In genomic region chr7:133789951-133790350, GRCh38 we compare ENCODE assay signal across 18 cellular contexts.
A peak's percentile ranks its signal among the peaks of the same experiment; 100 is the strongest.
DNase-seq lines count a peak whose midpoint lies in the region; TF ChIP-seq lines count a peak whose summit lies in the region.
"Had no signal": no experiment of that assay in that cellular context is flagged by ENCODE, and none has a peak within 500 bp of the region (broad histone marks: within the 10 kb centered on the region; RNA-seq: fewer than 3 reads in every experiment).

No MANE protein-coding gene starts in this region.

- no peaks in the 10 kb centered on the region for H3K79me2 ChIP-seq in mesendoderm (ENCODE audit: control insufficient read depth, insufficient read depth, low read length)

- H3K9ac ChIP-seq in endocrine pancreas (ENCODE audit: control insufficient read depth, insufficient read depth, low read length), result no peak overlapping the region
- H3K9ac ChIP-seq in mesendoderm (ENCODE audit: low read length), result no peak overlapping the region

- H3K36me3 ChIP-seq in endocrine pancreas (ENCODE audit: control insufficient read depth, insufficient read depth, low read length) (no peaks in the 10 kb centered on the region), mesendoderm (ENCODE audit: control insufficient read depth, insufficient read depth, low read length) (no peaks in the 10 kb centered on the region)
- H3K36me3 ChIP-seq: SJCRH30 had no signal

- no peak overlapping the region for H2BK15ac ChIP-seq in mesendoderm (replicated peaks; ENCODE audit: low read depth)

- H2BK120ac ChIP-seq in mesendoderm (ENCODE audit: low read depth, low read length), result no peak overlapping the region

- H3K18ac ChIP-seq in mesendoderm (ENCODE audit: low read length), result no peak overlapping the region

- DNase-seq in ELR (ENCODE audit: low read depth) (peak; percentile 53), NCI-H2171 (lab: John Stamatoyannopoulos, UW) (peak; percentile 23), mesendoderm (peak; percentile 23), RWPE1 (ENCODE audit: low spot score) (no peak), activated T-cell treated with anti-CD3 and anti-CD28 coated beads for 4 hours (no peak), osteocyte (ENCODE audit: extremely low spot score, unreplicated experiment) (no peak)
- DNase-seq: activated CD8-positive, alpha-beta memory T cell treated with anti-CD3 and anti-CD28 coated beads, Interleukin-2, amount 10 ng/mL, durations not matched to agents 7 days and 5 days; activated naive CD8-positive, alpha-beta T cell treated with anti-CD3 and anti-CD28 coated beads, Interleukin-2, amount 50 U/mL, for 24 hours; GDM1; heart right ventricle; islet precursor cell; NCI-H1436; psoas muscle; SJCRH30; stimulated activated CD4-positive, alpha-beta T cell treated with anti-CD3 and anti-CD28 coated beads, Interleukin-12 subunit alpha, Interleukin-12 subunit beta, amount 100 ng/mL, for 4 hours; testis had no signal

- H3K27ac ChIP-seq in mesendoderm (ENCODE audit: low read depth, low read length), result no peak overlapping the region
- H3K27ac ChIP-seq in RWPE1, result no peak overlapping the region
- H3K27ac ChIP-seq: C4-2B, heart right ventricle, psoas muscle, SJCRH30, testis had no signal

- no peak overlapping the region for H3K4ac ChIP-seq in mesendoderm (ENCODE audit: low read depth, low read length)

- no peak overlapping the region for H3K4me2 ChIP-seq in mesendoderm (ENCODE audit: low read length)

- no peaks in the 10 kb centered on the region for H3K27me3 ChIP-seq in endocrine pancreas (ENCODE audit: control insufficient read depth, insufficient read depth, low read length)
- no peaks in the 10 kb centered on the region for H3K27me3 ChIP-seq in mesendoderm (ENCODE audit: insufficient read depth, low read length, poor library complexity)
- H3K27me3 ChIP-seq: heart right ventricle, SJCRH30, testis had no signal

- H3K27ac Mint-ChIP-seq in osteocyte (ENCODE audit: unreplicated experiment), result no peak overlapping the region
- H3K27ac Mint-ChIP-seq: activated CD8-positive, alpha-beta memory T cell treated with anti-CD3 and anti-CD28 coated beads, Interleukin-2, amount 10 ng/mL, durations not matched to agents 7 days and 5 days; activated naive CD8-positive, alpha-beta T cell treated with anti-CD3 and anti-CD28 coated beads, Interleukin-2, amount 50 U/mL, for 24 hours had no signal

- no peaks in the 10 kb centered on the region for H3K9me3 ChIP-seq in endocrine pancreas (ENCODE audit: control insufficient read depth, low read length)
- H3K9me3 ChIP-seq: heart right ventricle, psoas muscle, testis had no signal

- H3K56ac ChIP-seq in mesendoderm (ENCODE audit: low read length), result no peak overlapping the region

- no peak overlapping the region for H2BK5ac ChIP-seq in mesendoderm (ENCODE audit: low read length)

- POLR2A ChIA-PET in RWPE1 (lab: Yijun Ruan, JAX; ENCODE audit: low non-redundant PET), result no interaction called here

- H3K79me1 ChIP-seq in mesendoderm (ENCODE audit: low read length), result no peaks in the 10 kb centered on the region

- no peak overlapping the region for H3K23ac ChIP-seq in mesendoderm (ENCODE audit: low read length)

- WGBS in mesendoderm (ENCODE audit: extremely low coverage, insufficient coverage, low lambda C conversion rate), result no CpG with 5 or more reads among the region's 3 CpGs

- H3K9me3 Mint-ChIP-seq in osteocyte (ENCODE audit: unreplicated experiment), result no peaks in the 10 kb centered on the region
- H3K9me3 Mint-ChIP-seq: activated naive CD8-positive, alpha-beta T cell treated with anti-CD3 and anti-CD28 coated beads, Interleukin-2, amount 50 U/mL, for 24 hours had no signal

- H3K4me1 Mint-ChIP-seq in osteocyte (ENCODE audit: unreplicated experiment), result no peaks in the 10 kb centered on the region
- H3K4me1 Mint-ChIP-seq: activated CD8-positive, alpha-beta memory T cell treated with anti-CD3 and anti-CD28 coated beads, Interleukin-2, amount 10 ng/mL, durations not matched to agents 7 days and 5 days; activated naive CD8-positive, alpha-beta T cell treated with anti-CD3 and anti-CD28 coated beads, Interleukin-2, amount 50 U/mL, for 24 hours had no signal

- no peaks in the 10 kb centered on the region for H3K27me3 Mint-ChIP-seq in osteocyte (ENCODE audit: unreplicated experiment)
- H3K27me3 Mint-ChIP-seq: activated CD8-positive, alpha-beta memory T cell treated with anti-CD3 and anti-CD28 coated beads, Interleukin-2, amount 10 ng/mL, durations not matched to agents 7 days and 5 days; activated naive CD8-positive, alpha-beta T cell treated with anti-CD3 and anti-CD28 coated beads, Interleukin-2, amount 50 U/mL, for 24 hours had no signal

- H3K36me3 Mint-ChIP-seq in osteocyte (ENCODE audit: unreplicated experiment), result peaks cover 5% of the 10 kb centered on the region

- H3K4me1 ChIP-seq in endocrine pancreas (ENCODE audit: control insufficient read depth, insufficient read depth, low read length) (peaks cover 4% of the 10 kb centered on the region), mesendoderm (ENCODE audit: control insufficient read depth, low read depth, low read length) (no peaks in the 10 kb centered on the region)
- H3K4me1 ChIP-seq: testis had no signal

- CTCF ChIA-PET in RWPE1 (lab: Yijun Ruan, JAX), result no interaction called here

- no peak overlapping the region for H3K4me3 Mint-ChIP-seq in osteocyte (ENCODE audit: unreplicated experiment)
- H3K4me3 Mint-ChIP-seq: activated CD8-positive, alpha-beta memory T cell treated with anti-CD3 and anti-CD28 coated beads, Interleukin-2, amount 10 ng/mL, durations not matched to agents 7 days and 5 days; activated naive CD8-positive, alpha-beta T cell treated with anti-CD3 and anti-CD28 coated beads, Interleukin-2, amount 50 U/mL, for 24 hours had no signal

- peak overlapping the region; percentile 4 for H3K4me3 ChIP-seq in endocrine pancreas (ENCODE audit: control insufficient read depth, insufficient read depth, low read length)
- H3K4me3 ChIP-seq in mesendoderm (ENCODE audit: low read length), result no peak overlapping the region
- H3K4me3 ChIP-seq: heart right ventricle, psoas muscle, SJCRH30, testis had no signal

- no peak overlapping the region for H2AK5ac ChIP-seq in mesendoderm (ENCODE audit: low read length)

- H4K5ac ChIP-seq in mesendoderm (ENCODE audit: low read length), result no peak overlapping the region

- no peak overlapping the region for H4K8ac ChIP-seq in mesendoderm (ENCODE audit: low read depth, low read length)

- TF ChIP-seq CTCF in RWPE1 (conservative IDR thresholded peaks at IDR 0.05; ENCODE audit: low read depth), result no peak
- no peak for TF ChIP-seq CTCF in osteocyte (IDR thresholded peaks at IDR 0.05)

Comparison
In these comparisons a context has a peak if more than half of its experiments do, and no peak if none do; other contexts are left out.
1. DNase-seq: peak in ELR (single experiment), NCI-H2171 (single experiment) and mesendoderm (single experiment); none in RWPE1 (single experiment), activated T-cell treated with anti-CD3 and anti-CD28 coated beads for 4 hours (single experiment) and osteocyte (single experiment).